9 cellular contexts compared by ENCODE assay signal in the genomic region with DNA sequence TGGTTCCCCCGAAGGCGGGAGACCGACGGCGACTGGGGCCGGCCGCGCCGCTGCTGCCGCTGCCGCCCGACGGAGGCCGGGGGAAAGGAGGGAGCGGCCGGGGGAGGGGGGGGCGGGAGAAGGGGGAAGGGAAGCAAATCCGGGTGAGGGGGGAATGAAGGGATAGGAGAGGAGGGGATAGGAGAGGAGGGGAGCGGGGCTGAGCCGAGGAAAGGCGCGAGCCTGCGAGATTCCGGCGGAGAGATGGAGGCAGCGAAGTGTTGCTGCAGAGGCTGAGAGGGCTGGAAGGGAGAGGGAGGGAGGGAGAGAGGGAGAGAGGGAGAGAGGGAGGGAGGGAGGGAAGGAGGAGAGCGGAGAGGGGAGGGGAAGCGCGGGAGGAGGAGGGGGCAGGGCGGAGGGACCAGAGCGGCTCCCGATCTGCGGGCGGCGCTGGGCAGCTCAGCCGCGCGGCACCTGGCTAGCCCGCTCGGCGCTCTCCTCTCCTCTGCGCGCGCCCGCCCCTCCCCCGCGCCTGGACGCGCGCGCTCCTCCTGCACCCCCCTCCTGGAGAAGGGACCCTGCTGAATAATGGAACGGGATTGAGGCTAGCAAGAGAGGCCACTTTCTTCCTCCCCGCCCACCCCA. TPM values are rescaled to one million over a fixed set of nuclear protein-coding genes. Genes with fewer than 3 reads are reported as not detected.
DNase-seq lines count a peak whose midpoint lies in the region; TF ChIP-seq lines count a peak whose summit lies in the region.
"Had no signal": no experiment of that assay in that cellular context is flagged by ENCODE, and none has a peak within 500 bp of the region (broad histone marks: within the 10 kb centered on the region; RNA-seq: fewer than 3 reads in every experiment).

No MANE protein-coding gene starts in this region.

- TF ChIP-seq CTCF in suprapubic skin (IDR thresholded peaks at IDR 0.05) = no peak

- H3K4me3 ChIP-seq in SK-N-MC (peak overlapping the region; percentile 51), iPS-18c (ENCODE audit: insufficient read depth, low read depth, low read length) (peak overlapping the region; percentile 58), suprapubic skin (peak overlapping the region; percentile 37)

- no peak overlapping the region for H3K27ac ChIP-seq in SK-N-MC
- H3K27ac ChIP-seq in suprapubic skin = no peak overlapping the region

- no peak for TF ChIP-seq EP300 in suprapubic skin (IDR thresholded peaks at IDR 0.05)

- peaks cover 16% of the 10 kb centered on the region for H3K4me1 ChIP-seq in suprapubic skin

- H3K9me3 ChIP-seq in SK-N-MC (ENCODE audit: low read depth, low read length) (no peaks in the 10 kb centered on the region), iPS-18c (ENCODE audit: control insufficient read depth, insufficient read depth, low read length) (peaks cover 2% of the 10 kb centered on the region), suprapubic skin (no peaks in the 10 kb centered on the region)

- DNase-seq in DMS79 treated with DMSO at 0.1 percent for 48 hours (lab: John Stamatoyannopoulos, UW) (peak; percentile 49), DMS79 (lab: John Stamatoyannopoulos, UW) (no peak), SK-N-MC (ENCODE audit: low read depth, low spot score) (no peak), suprapubic skin (ENCODE audit: low spot score in 2 of 2) (no peak), foreskin melanocyte (no peak), OCI-M2 (lab: John Stamatoyannopoulos, UW; ENCODE audit: unreplicated experiment) (no peak)
- no peak for DNase-seq in activated CD4-positive, alpha-beta T cell treated with anti-CD3 and anti-CD28 coated beads, Interleukin-2, amount 50 U/mL, for 1 hour

- H3K36me3 ChIP-seq in SK-N-MC (ENCODE audit: insufficient read depth, low read length) (no peaks in the 10 kb centered on the region), suprapubic skin (no peaks in the 10 kb centered on the region)

- WGBS in suprapubic skin = 2% methylated on average over 52 of the region's 53 CpGs

- no peak overlapping the region for H3K9ac ChIP-seq in SK-N-MC (ENCODE audit: insufficient read length)

- no peak for TF ChIP-seq POLR2A in suprapubic skin (IDR thresholded peaks at IDR 0.05)

- H3K27me3 ChIP-seq in suprapubic skin = peaks cover 80% of the 10 kb centered on the region

RNA-seq across cellular contexts. Expression of gene SLC22A12, which starts 52.4 kb away (rescaled TPM):
- not detected for total RNA-seq in suprapubic skin
- total RNA-seq: mucosa of gallbladder had no signal
